ENCODE assay signal across 9 cellular contexts in the genomic region with DNA sequence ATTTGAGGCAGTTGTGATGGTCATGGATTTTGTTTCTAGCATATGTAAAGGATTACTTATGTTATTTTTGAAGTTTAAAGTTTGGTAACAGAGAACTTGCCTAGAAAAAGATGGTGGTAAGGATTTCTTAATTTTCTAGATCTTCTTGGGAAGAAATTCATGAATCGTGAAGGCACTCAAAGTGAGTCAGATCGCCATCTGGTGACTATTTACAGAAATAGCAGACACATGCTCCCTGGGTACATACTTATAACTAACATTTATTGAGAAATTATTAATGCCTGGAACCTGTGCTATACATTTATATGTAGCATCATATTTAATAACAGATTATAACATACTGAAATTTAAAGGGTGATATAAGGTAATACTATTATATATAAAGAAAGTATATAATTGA.
DNase-seq lines count a peak whose midpoint lies in the region; ATAC-seq and TF ChIP-seq lines count a peak whose summit lies in the region.
"Had no signal": no experiment of that assay in that cellular context is flagged by ENCODE, and none has a peak within 500 bp of the region (broad histone marks: within the 10 kb centered on the region; RNA-seq: fewer than 3 reads in every experiment).

No MANE protein-coding gene starts in this region.

- H3K9me3 Mint-ChIP-seq in WTC11, result peaks cover 9% of the 10 kb centered on the region; the same call in 1 of the 2 replicates
- peaks cover 19% of the 10 kb centered on the region for H3K9me3 Mint-ChIP-seq in activated naive CD8-positive, alpha-beta T cell treated with anti-CD3 and anti-CD28 coated beads for 36 hours

- H3K4me3 ChIP-seq in right lobe of liver, result no peak overlapping the region

- no peaks in the 10 kb centered on the region for H3K36me3 Mint-ChIP-seq in WTC11
- no peaks in the 10 kb centered on the region for H3K36me3 Mint-ChIP-seq in activated naive CD8-positive, alpha-beta T cell treated with anti-CD3 and anti-CD28 coated beads for 36 hours

- intact Hi-C loops in right lobe of liver (cut with DNase I), result no loop called here

- no peak overlapping the region for H3K27ac ChIP-seq in right lobe of liver

- no peaks in the 10 kb centered on the region for H3K27me3 ChIP-seq in right lobe of liver

- CTCF ChIA-PET in WTC11 (lab: Charles Lee), result no interaction called here

- H3K4me1 ChIP-seq in right lobe of liver, result no peaks in the 10 kb centered on the region

- TF ChIP-seq CTCF in WTC11 (IDR thresholded peaks at IDR 0.05) (no peak), right lobe of liver (IDR thresholded peaks at IDR 0.05) (peak; percentile 19 to 46 (median 29))

- no peaks in the 10 kb centered on the region for H3K9me3 ChIP-seq in right lobe of liver

- no peaks in the 10 kb centered on the region for H3K36me3 ChIP-seq in right lobe of liver

- TF ChIP-seq POLR2A in right lobe of liver (IDR thresholded peaks at IDR 0.05), result no peak

- POLR2A ChIA-PET in WTC11 (lab: Charles Lee), result no interaction called here

- H3K27me3 Mint-ChIP-seq in WTC11 (ENCODE audit: low read depth), result no peaks in the 10 kb centered on the region
- no peaks in the 10 kb centered on the region for H3K27me3 Mint-ChIP-seq in activated naive CD8-positive, alpha-beta T cell treated with anti-CD3 and anti-CD28 coated beads for 36 hours

- H3K27ac Mint-ChIP-seq in WTC11, result no peak overlapping the region
- no peak overlapping the region for H3K27ac Mint-ChIP-seq in activated naive CD8-positive, alpha-beta T cell treated with anti-CD3 and anti-CD28 coated beads for 36 hours

- ATAC-seq in WTC11, result peak; percentile 53; the same call in 1 of the 2 replicates
- no peak for ATAC-seq in right lobe of liver
- no peak for ATAC-seq in HG02885 (IDR thresholded peaks at IDR 0.05; ENCODE audit: poor library complexity, unreplicated experiment)
- ATAC-seq in GM19395 (IDR thresholded peaks at IDR 0.05; ENCODE audit: unreplicated experiment), result no peak

- peak; percentile 28 for DNase-seq in ELR (ENCODE audit: low read depth)
- peak; percentile 1 for DNase-seq in LHCN-M2 (ENCODE audit: low read depth)
- DNase-seq in WTC11 (ENCODE audit: low spot score), result no peak
- no peak for DNase-seq in right lobe of liver
- no peak for DNase-seq in activated naive CD8-positive, alpha-beta T cell treated with anti-CD3 and anti-CD28 coated beads for 36 hours
- no peak for DNase-seq in activated CD8-positive, alpha-beta memory T cell treated with anti-CD3 and anti-CD28 coated beads, Interleukin-2, amount 50 U/mL, for 4 hours
- DNase-seq: cerebellar nuclear complex had no signal

- peaks cover 10% of the 10 kb centered on the region for H3K4me1 Mint-ChIP-seq in WTC11
- no peaks in the 10 kb centered on the region for H3K4me1 Mint-ChIP-seq in activated naive CD8-positive, alpha-beta T cell treated with anti-CD3 and anti-CD28 coated beads for 36 hours

- no peak overlapping the region for H3K4me3 Mint-ChIP-seq in WTC11
- no peak overlapping the region for H3K4me3 Mint-ChIP-seq in activated naive CD8-positive, alpha-beta T cell treated with anti-CD3 and anti-CD28 coated beads for 36 hours

- WGBS in right lobe of liver (ENCODE audit: insufficient coverage, low coverage, low lambda C conversion rate, missing lambda C conversion rate), result 0% methylated on average over 2 of the region's 2 CpGs

TF ChIP-seq in WTC11, 78 proteins besides CTCF, POLR2A, EP300 and RAD21:
- no peak for TF ChIP-seq ZNF219 (CRISPR knock-in tag; IDR thresholded peaks at IDR 0.05; ENCODE audit: borderline replicate concordance)
- TF ChIP-seq, protein P1, sequence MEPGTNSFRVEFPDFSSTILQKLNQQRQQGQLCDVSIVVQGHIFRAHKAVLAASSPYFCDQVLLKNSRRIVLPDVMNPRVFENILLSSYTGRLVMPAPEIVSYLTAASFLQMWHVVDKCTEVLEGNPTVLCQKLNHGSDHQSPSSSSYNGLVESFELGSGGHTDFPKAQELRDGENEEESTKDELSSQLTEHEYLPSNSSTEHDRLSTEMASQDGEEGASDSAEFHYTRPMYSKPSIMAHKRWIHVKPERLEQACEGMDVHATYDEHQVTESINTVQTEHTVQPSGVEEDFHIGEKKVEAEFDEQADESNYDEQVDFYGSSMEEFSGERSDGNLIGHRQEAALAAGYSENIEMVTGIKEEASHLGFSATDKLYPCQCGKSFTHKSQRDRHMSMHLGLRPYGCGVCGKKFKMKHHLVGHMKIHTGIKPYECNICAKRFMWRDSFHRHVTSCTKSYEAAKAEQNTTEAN (CRISPR knock-in tag; IDR thresholded peaks at IDR 0.05), result no peak
TF ChIP-seq in WTC11: peak in this region for 0.

Comparison
In these comparisons a context has a peak if more than half of its experiments do, and no peak if none do; other contexts are left out.
1. DNase-seq: peak in ELR (single experiment) and LHCN-M2 (single experiment); none in WTC11 (single experiment), right lobe of liver (0 of 3), activated naive CD8-positive, alpha-beta T cell treated with anti-CD3 and anti-CD28 coated beads for 36 hours (single experiment) and activated CD8-positive, alpha-beta memory T cell treated with anti-CD3 and anti-CD28 coated beads, Interleukin-2, amount 50 U/mL, for 4 hours (single experiment).